In genomic region chr18:5462227-5462626, GRCh38 we compare ENCODE assay signal across 16 cellular contexts.
"Had no signal": no experiment of that assay in that cellular context is flagged by ENCODE, and none has a peak within 500 bp of the region (broad histone marks: within the 10 kb centered on the region; RNA-seq: fewer than 3 reads in every experiment).

No MANE protein-coding gene starts in this region.

- H3K4me3 ChIP-seq: left ventricle myocardium inferior, neural progenitor cell, pancreas, thoracic aorta had no signal

- H3K27ac Mint-ChIP-seq: naive B cell, neural progenitor cell had no signal

- H3K9me3 ChIP-seq: left ventricle myocardium inferior, pancreas, thoracic aorta had no signal

- H3K4me1 ChIP-seq: pancreas had no signal

- H3K27ac ChIP-seq: left ventricle myocardium inferior, neural progenitor cell, pancreas had no signal

- H3K27me3 ChIP-seq: neural progenitor cell, pancreas had no signal

- H3K4me3 Mint-ChIP-seq: naive B cell, neural progenitor cell had no signal

- H3K36me3 ChIP-seq: left ventricle myocardium inferior, neural progenitor cell, pancreas, thoracic aorta had no signal

- H2AFZ ChIP-seq: neural progenitor cell had no signal

- H3K9me3 Mint-ChIP-seq: naive B cell, neural progenitor cell had no signal

- H3K36me3 Mint-ChIP-seq: naive B cell, neural progenitor cell had no signal

- DNase-seq: activated CD4-positive, CD25-positive, alpha-beta regulatory T cell; activated naive CD4-positive, alpha-beta T cell treated with Interleukin-2 at 50 U/mL for 16 hours; activated T-cell treated with anti-CD3 and anti-CD28 coated beads for 4 hours; anterior cingulate cortex; cortex of kidney; effector memory CD4-positive, alpha-beta T cell; foreskin fibroblast; hypothalamus; left ventricle myocardium inferior; naive B cell; pancreas; retina; stimulated activated CD4-positive, alpha-beta T cell treated with anti-CD3 and anti-CD28 coated beads, Interleukin-12 subunit alpha, Interleukin-12 subunit beta, amount 100 ng/mL, for 4 hours; stimulated activated CD4-positive, alpha-beta T cell treated with anti-CD3 and anti-CD28 coated beads, Interleukin-2, amount 100 ng/mL, for 24 hours had no signal

- H3K9ac ChIP-seq: neural progenitor cell had no signal

- ATAC-seq: pancreas had no signal

- H3K4me2 ChIP-seq: neural progenitor cell had no signal

- FAIRE-seq: pancreas had no signal
